ENCODE assay signal across 32 cellular contexts in genomic region chr1:40081874-40082273, GRCh38.
"Had no signal": no experiment of that assay in that cellular context is flagged by ENCODE, and none has a peak within 500 bp of the region (broad histone marks: within the 10 kb centered on the region; RNA-seq: fewer than 3 reads in every experiment).

No MANE protein-coding gene starts in this region.

- H3K27me3 Mint-ChIP-seq: activated CD4-positive, alpha-beta memory T cell treated with anti-CD3 and anti-CD28 coated beads, Interleukin-2, amount 10 ng/mL, durations not matched to agents 7 days and 5 days; activated CD8-positive, alpha-beta memory T cell treated with anti-CD3 and anti-CD28 coated beads, Interleukin-2, amount 10 ng/mL, durations not matched to agents 7 days and 5 days; activated naive CD8-positive, alpha-beta T cell; activated naive CD8-positive, alpha-beta T cell treated with anti-CD3 and anti-CD28 coated beads, Interleukin-2, amount 50 U/mL, for 24 hours had no signal

- H3K4me3 Mint-ChIP-seq: activated CD4-positive, alpha-beta memory T cell treated with anti-CD3 and anti-CD28 coated beads, Interleukin-2, amount 10 ng/mL, durations not matched to agents 7 days and 5 days; activated CD8-positive, alpha-beta memory T cell treated with anti-CD3 and anti-CD28 coated beads, Interleukin-2, amount 10 ng/mL, durations not matched to agents 7 days and 5 days; activated naive CD8-positive, alpha-beta T cell; activated naive CD8-positive, alpha-beta T cell treated with anti-CD3 and anti-CD28 coated beads, Interleukin-2, amount 50 U/mL, for 24 hours; brain; T-helper 1 cell treated with Interleukin-12 subunit alpha and Interleukin-12 subunit beta and Interleukin-4 antibody, amounts not matched to agents 30 μg/mL and 1 μg/mL, for 36 hours; T-helper 2 cell treated with Interferon-gamma antibody and Interleukin-4, amounts not matched to agents 5 μg/mL and 100 μg/mL, for 36 hours; WTC11 had no signal

- H3K27ac Mint-ChIP-seq: activated CD4-positive, alpha-beta memory T cell treated with anti-CD3 and anti-CD28 coated beads, Interleukin-2, amount 10 ng/mL, durations not matched to agents 7 days and 5 days; activated naive CD8-positive, alpha-beta T cell; activated naive CD8-positive, alpha-beta T cell treated with anti-CD3 and anti-CD28 coated beads, Interleukin-2, amount 50 U/mL, for 24 hours; activated T-helper 2 cell treated with anti-CD3 and anti-CD28 coated beads, Interferon-gamma antibody, Interleukin-2, Interleukin-4, amounts not matched to agents 10 μg/mL and 5 μg/mL and 100 μg/mL, durations not matched to agents 14 hours and 24 hours and 36 hours; brain; T-helper 1 cell treated with Interleukin-12 subunit alpha and Interleukin-12 subunit beta and Interleukin-4 antibody, amounts not matched to agents 30 μg/mL and 1 μg/mL, for 36 hours; T-helper 2 cell treated with Interferon-gamma antibody and Interleukin-4, amounts not matched to agents 5 μg/mL and 100 μg/mL, for 36 hours; WTC11 had no signal

- H3K9me3 Mint-ChIP-seq: activated CD4-positive, alpha-beta memory T cell treated with anti-CD3 and anti-CD28 coated beads, Interleukin-2, amount 10 ng/mL, durations not matched to agents 7 days and 5 days; activated naive CD8-positive, alpha-beta T cell treated with anti-CD3 and anti-CD28 coated beads, Interleukin-2, amount 50 U/mL, for 24 hours; activated T-helper 2 cell treated with anti-CD3 and anti-CD28 coated beads, Interferon-gamma antibody, Interleukin-2, Interleukin-4, amounts not matched to agents 10 μg/mL and 5 μg/mL and 100 μg/mL, durations not matched to agents 14 hours and 24 hours and 36 hours; brain; T-helper 1 cell treated with Interleukin-12 subunit alpha and Interleukin-12 subunit beta and Interleukin-4 antibody, amounts not matched to agents 30 μg/mL and 1 μg/mL, for 36 hours; T-helper 2 cell treated with Interferon-gamma antibody and Interleukin-4, amounts not matched to agents 5 μg/mL and 100 μg/mL, for 36 hours; WTC11 had no signal

- DNase-seq: activated CD4-positive, alpha-beta memory T cell treated with anti-CD3 and anti-CD28 coated beads, Interleukin-2, amount 10 ng/mL, durations not matched to agents 7 days and 5 days; activated CD4-positive, alpha-beta T cell treated with anti-CD3 and anti-CD28 coated beads for 48 hours; activated CD8-positive, alpha-beta memory T cell treated with anti-CD3 and anti-CD28 coated beads for 24 hours; activated CD8-positive, alpha-beta memory T cell treated with anti-CD3 and anti-CD28 coated beads, Interleukin-2, amount 10 ng/mL, durations not matched to agents 7 days and 5 days; activated CD8-positive, alpha-beta memory T cell treated with anti-CD3 and anti-CD28 coated beads, Interleukin-2, amount 50 U/mL, for 48 hours; activated gamma-delta T cell; activated naive CD4-positive, alpha-beta T cell treated with Interleukin-2 at 50 U/mL for 16 hours; activated naive CD8-positive, alpha-beta T cell treated with anti-CD3 and anti-CD28 coated beads, Interleukin-2, amount 50 U/mL, for 24 hours; anterior cingulate cortex; caudate nucleus; cerebellar nuclear complex; MM.1S; MV-4-11; NCI-H1092; NCI-H1436 treated with DMSO at 0.1 percent for 48 hours; NCI-H187; NCI-H2029 treated with DMSO at 0.1 percent for 48 hours; NCI-H2107; NCI-H2171; NCI-H510A; NCI-H526; NCI-H748 treated with DMSO at 0.1 percent for 48 hours; OCI-M1; Right ventricle myocardium superior had no signal

- H3K27ac ChIP-seq: KMS-11 had no signal

- ATAC-seq: activated CD4-positive, CD25-positive, alpha-beta regulatory T cell treated with anti-CD3 and anti-CD28 coated beads, Interleukin-2, amount 50 U/mL, for 24 hours; activated CD8-positive, alpha-beta memory T cell treated with anti-CD3 and anti-CD28 coated beads, Interleukin-2, amount 10 ng/mL, durations not matched to agents 7 days and 5 days; activated naive CD8-positive, alpha-beta T cell treated with anti-CD3 and anti-CD28 coated beads, Interleukin-2, amount 50 U/mL, for 24 hours; WTC11 had no signal

- H3K4me1 Mint-ChIP-seq: WTC11 had no signal
